ENCODE assay signal across 19 cellular contexts in the genomic region with DNA sequence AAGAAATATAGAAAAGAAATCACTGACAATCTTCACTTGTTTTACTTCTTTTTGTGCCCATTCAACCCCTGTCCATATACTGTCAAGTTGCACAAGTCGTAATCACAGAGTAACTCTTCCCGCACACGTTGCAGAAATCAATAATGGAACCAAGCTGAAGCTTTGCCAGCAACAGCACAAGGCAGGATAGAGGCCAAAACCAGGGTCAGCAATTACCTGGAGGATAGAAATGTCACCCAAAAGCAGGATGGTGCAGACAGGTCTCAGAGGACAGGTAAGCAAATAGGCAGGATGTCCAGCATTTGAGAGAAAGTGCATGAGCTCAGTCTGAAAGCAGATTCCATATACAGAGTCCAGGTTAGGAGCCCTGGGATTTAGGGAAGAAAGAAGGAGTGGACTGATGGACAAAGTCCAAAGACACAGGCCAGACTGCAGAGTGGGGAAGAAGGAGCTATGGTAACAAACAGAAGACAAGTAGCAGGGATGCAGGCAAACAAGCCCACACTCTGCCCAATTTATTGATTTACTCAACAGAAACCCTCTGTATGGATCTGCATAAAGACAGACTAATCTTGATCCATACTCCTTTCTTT. TPM values are rescaled to one million over a fixed set of nuclear protein-coding genes. Genes with fewer than 3 reads are reported as not detected.
DNase-seq lines count a peak whose midpoint lies in the region; ATAC-seq and TF ChIP-seq lines count a peak whose summit lies in the region.
"Had no signal": no experiment of that assay in that cellular context is flagged by ENCODE, and none has a peak within 500 bp of the region (broad histone marks: within the 10 kb centered on the region; RNA-seq: fewer than 3 reads in every experiment).

No MANE protein-coding gene starts in this region.

- no peak for TF ChIP-seq CTCF in mucosa of descending colon (IDR thresholded peaks at IDR 0.05)

- intact Hi-C loops in left colon (cut with DNase I, micrococcal nuclease), result no loop called here
- intact Hi-C loops in mucosa of descending colon (cut with DNase I, micrococcal nuclease), result no loop called here

- ATAC-seq in left colon (peak; percentile 67), left lobe of liver (peak; percentile 83), mucosa of descending colon (peak; percentile 50), GM21423 (IDR thresholded peaks at IDR 0.05; ENCODE audit: unreplicated experiment) (no peak)

- H3K4me3 ChIP-seq in mucosa of descending colon, result no peak overlapping the region
- H3K4me3 ChIP-seq: BLaER1 had no signal

- peaks cover 14% of the 10 kb centered on the region for H3K4me1 ChIP-seq in mucosa of descending colon (ENCODE audit: low read depth)
- H3K4me1 ChIP-seq: BE2C, BLaER1 had no signal

- H3K9me3 ChIP-seq in mucosa of descending colon, result no peaks in the 10 kb centered on the region
- H3K9me3 ChIP-seq: BE2C, BLaER1 had no signal

- H3K36me3 ChIP-seq in mucosa of descending colon (ENCODE audit: low read depth), result no peaks in the 10 kb centered on the region
- H3K36me3 ChIP-seq: BE2C, BLaER1 had no signal

- DNase-seq in left colon, result no peak
- peak; percentile 80 for DNase-seq in left lobe of liver (ENCODE audit: low spot score)
- DNase-seq in mucosa of descending colon, result no peak
- no peak for DNase-seq in stimulated activated CD4-positive, alpha-beta T cell treated with anti-CD3 and anti-CD28 coated beads, Interleukin-4, amount 100 ng/mL, for 1 hour
- DNase-seq in NCI-H69 (lab: John Stamatoyannopoulos, UW), result no peak
- DNase-seq: 8988T; ACHN; BE2C; C1 segment of cervical spinal cord; CD4-positive, alpha-beta memory T cell; CD4-positive, CD25-positive, alpha-beta regulatory T cell; CD8-positive, alpha-beta memory T cell; COR-L47; DMS 273 treated with DMSO at 0.1 percent for 48 hours; DMS153; DMS79 treated with DMSO at 0.1 percent for 48 hours; GF-D8 had no signal

RNA-seq across cellular contexts. Expression of gene PID1, which starts 52.7 kb away (rescaled TPM):
- 10 to 100 TPM; 39.2 to 51.2 TPM for total RNA-seq in left colon
- total RNA-seq in left lobe of liver, result 83.3 TPM
- 10 to 100 TPM; 49.3 to 60.8 (median 52.5) TPM for total RNA-seq in mucosa of descending colon
- total RNA-seq: CD4-positive, CD25-positive, alpha-beta regulatory T cell; CD8-positive, alpha-beta memory T cell had no signal
